ENCODE assay signal across 22 cellular contexts in genomic region chr22:44245867-44246266, GRCh38.
DNase-seq lines count a peak whose midpoint lies in the region; ATAC-seq, FAIRE-seq and TF ChIP-seq lines count a peak whose summit lies in the region.
"Had no signal": no experiment of that assay in that cellular context is flagged by ENCODE, and none has a peak within 500 bp of the region (broad histone marks: within the 10 kb centered on the region; RNA-seq: fewer than 3 reads in every experiment).

No MANE protein-coding gene starts in this region.

- ATAC-seq in heart left ventricle (no peak), GM21528 (IDR thresholded peaks at IDR 0.05; ENCODE audit: low FRiP score, unreplicated experiment) (no peak)

- no peak overlapping the region for H3K4me3 ChIP-seq in right atrium auricular region
- no peak overlapping the region for H3K4me3 ChIP-seq in heart left ventricle
- H3K4me3 ChIP-seq: BLaER1, MG63, SJCRH30 had no signal

- no peaks in the 10 kb centered on the region for H3K4me1 Mint-ChIP-seq in activated T-helper 2 cell treated with anti-CD3 and anti-CD28 coated beads, Interferon-gamma antibody, Interleukin-2, Interleukin-4, amounts not matched to agents 10 μg/mL and 5 μg/mL and 100 μg/mL, durations not matched to agents 14 hours and 24 hours and 36 hours (ENCODE audit: low read depth)
- H3K4me1 Mint-ChIP-seq: CD4-positive, alpha-beta memory T cell had no signal

- WGBS in heart left ventricle, 4 donors = 84 to 94% (median 90%) methylated on average over 8 of the region's 8 CpGs

- H3K9me3 ChIP-seq in right atrium auricular region = peaks cover 0 to 17% of the 10 kb centered on the region in 2 donors
- H3K9me3 ChIP-seq in heart left ventricle = peaks cover 0 to 20% (median 9%) of the 10 kb centered on the region in 12 donors
- H3K9me3 ChIP-seq: SJCRH30 had no signal

- H3K4me3 Mint-ChIP-seq in activated T-helper 2 cell treated with anti-CD3 and anti-CD28 coated beads, Interferon-gamma antibody, Interleukin-2, Interleukin-4, amounts not matched to agents 10 μg/mL and 5 μg/mL and 100 μg/mL, durations not matched to agents 14 hours and 24 hours and 36 hours (ENCODE audit: low read depth) = no peak overlapping the region
- H3K4me3 Mint-ChIP-seq: CD4-positive, alpha-beta memory T cell had no signal

- peak; percentile 23 for FAIRE-seq in urothelium cell line (lab: Jason Lieb, UNC)
- FAIRE-seq: RCC 7860 had no signal

- DNase-seq in right atrium auricular region (ENCODE audit: low spot score) (peak; percentile 11), heart left ventricle (no peak), mesenteric fat pad (ENCODE audit: low spot score) (peak; percentile 80), urothelium cell line (ENCODE audit: low spot score) (no peak), DMS 273 treated with DMSO at 0.1 percent for 48 hours (lab: John Stamatoyannopoulos, UW) (no peak), GM03348 (ENCODE audit: low spot score) (no peak)
- peak; percentile 7 for DNase-seq in activated T-helper 2 cell treated with anti-CD3 and anti-CD28 coated beads, Interferon-gamma antibody, Interleukin-2, Interleukin-4, amounts not matched to agents 10 μg/mL and 5 μg/mL and 100 μg/mL, durations not matched to agents 14 hours and 24 hours and 36 hours (ENCODE audit: low spot score)
- DNase-seq: CD4-positive, alpha-beta memory T cell; DMS153; GDM1; GOT3; HCEC 1CT; MG63; NCI-H1048; NCI-H1436; NCI-H187 treated with DMSO at 0.1 percent for 48 hours; NCI-H82; OCI-M1; SJCRH30 had no signal

- H3K36me3 Mint-ChIP-seq in activated T-helper 2 cell treated with anti-CD3 and anti-CD28 coated beads, Interferon-gamma antibody, Interleukin-2, Interleukin-4, amounts not matched to agents 10 μg/mL and 5 μg/mL and 100 μg/mL, durations not matched to agents 14 hours and 24 hours and 36 hours (ENCODE audit: low read depth) = no peaks in the 10 kb centered on the region

- H3K27ac Mint-ChIP-seq in activated T-helper 2 cell treated with anti-CD3 and anti-CD28 coated beads, Interferon-gamma antibody, Interleukin-2, Interleukin-4, amounts not matched to agents 10 μg/mL and 5 μg/mL and 100 μg/mL, durations not matched to agents 14 hours and 24 hours and 36 hours = no peak overlapping the region
- H3K27ac Mint-ChIP-seq: CD4-positive, alpha-beta memory T cell had no signal

- H3K27me3 ChIP-seq in right atrium auricular region = no peaks in the 10 kb centered on the region
- peaks cover 0 to 4% (median 0%) of the 10 kb centered on the region in 9 donors for H3K27me3 ChIP-seq in heart left ventricle
- H3K27me3 ChIP-seq: BLaER1, MG63, SJCRH30 had no signal

- no peak for TF ChIP-seq CTCF in right atrium auricular region (IDR thresholded peaks at IDR 0.05)
- no peak for TF ChIP-seq CTCF in heart left ventricle (IDR thresholded peaks at IDR 0.05)

- H3K36me3 ChIP-seq in right atrium auricular region = no peaks in the 10 kb centered on the region
- H3K36me3 ChIP-seq in heart left ventricle = no peaks in the 10 kb centered on the region
- H3K36me3 ChIP-seq: BLaER1, SJCRH30 had no signal

- H3K27ac ChIP-seq in right atrium auricular region (no peak overlapping the region), heart left ventricle (no peak overlapping the region)
- H3K27ac ChIP-seq: BLaER1, SJCRH30 had no signal

- H3K27me3 Mint-ChIP-seq in activated T-helper 2 cell treated with anti-CD3 and anti-CD28 coated beads, Interferon-gamma antibody, Interleukin-2, Interleukin-4, amounts not matched to agents 10 μg/mL and 5 μg/mL and 100 μg/mL, durations not matched to agents 14 hours and 24 hours and 36 hours (ENCODE audit: low read depth) = peaks cover 2% of the 10 kb centered on the region

- intact Hi-C loops in heart left ventricle (cut with DNase I) = no loop called here
- intact Hi-C loops in activated T-helper 2 cell treated with anti-CD3 and anti-CD28 coated beads, Interferon-gamma antibody, Interleukin-2, Interleukin-4, amounts not matched to agents 10 μg/mL and 5 μg/mL and 100 μg/mL, durations not matched to agents 14 hours and 24 hours and 36 hours (cut with micrococcal nuclease) = no loop called here

- H3K9me3 Mint-ChIP-seq in activated T-helper 2 cell treated with anti-CD3 and anti-CD28 coated beads, Interferon-gamma antibody, Interleukin-2, Interleukin-4, amounts not matched to agents 10 μg/mL and 5 μg/mL and 100 μg/mL, durations not matched to agents 14 hours and 24 hours and 36 hours = peaks cover 11% of the 10 kb centered on the region

- H3K4me1 ChIP-seq in right atrium auricular region (no peaks in the 10 kb centered on the region), heart left ventricle (no peaks in the 10 kb centered on the region)
- H3K4me1 ChIP-seq: SJCRH30 had no signal

- no peak for TF ChIP-seq POLR2A in heart left ventricle (IDR thresholded peaks at IDR 0.05)

Comparison
In these comparisons a context has a peak if more than half of its experiments do, and no peak if none do; other contexts are left out.
1. DNase-seq: peak in right atrium auricular region (single experiment), activated T-helper 2 cell treated with anti-CD3 and anti-CD28 coated beads, Interferon-gamma antibody, Interleukin-2, Interleukin-4, amounts not matched to agents 10 μg/mL and 5 μg/mL and 100 μg/mL, durations not matched to agents 14 hours and 24 hours and 36 hours (single experiment) and mesenteric fat pad (single experiment); none in heart left ventricle (0 of 5), urothelium cell line (single experiment), DMS 273 treated with DMSO at 0.1 percent for 48 hours (single experiment) and GM03348 (single experiment).